In genomic region chr4:2860391-2861348, GRCh38 we compare ENCODE assay signal across 8 cellular contexts. TPM values are rescaled to one million over a fixed set of nuclear protein-coding genes. Genes with fewer than 3 reads are reported as not detected.
DNase-seq lines count a peak whose midpoint lies in the region; ATAC-seq and TF ChIP-seq lines count a peak whose summit lies in the region.

No MANE protein-coding gene starts in this region.

- peaks cover 13% of the 10 kb centered on the region for H3K36me3 Mint-ChIP-seq in CD8-positive, alpha-beta T cell
- H3K36me3 Mint-ChIP-seq in glutamatergic neuron (ENCODE audit: unreplicated experiment): no peaks in the 10 kb centered on the region
- peaks cover 21% of the 10 kb centered on the region for H3K36me3 Mint-ChIP-seq in nephron progenitor cell (ENCODE audit: low read depth)

- H3K27me3 Mint-ChIP-seq in CD8-positive, alpha-beta T cell (ENCODE audit: low read depth): no peaks in the 10 kb centered on the region
- no peaks in the 10 kb centered on the region for H3K27me3 Mint-ChIP-seq in glutamatergic neuron (ENCODE audit: unreplicated experiment)
- H3K27me3 Mint-ChIP-seq in nephron progenitor cell (ENCODE audit: low read depth, poor library complexity): no peaks in the 10 kb centered on the region

- H3K36me3 ChIP-seq in CD8-positive, alpha-beta T cell (ENCODE audit: insufficient read depth, low read length): no peaks in the 10 kb centered on the region
- no peaks in the 10 kb centered on the region for H3K36me3 ChIP-seq in colonic mucosa

- CTCF ChIA-PET in CD8-positive, alpha-beta T cell (lab: Charles Lee): interaction anchor here (0.7 to 1.9 kb wide), 3 partner anchors 19 to 328 kb away, joined by 3 to 6 read pairs (median 5); no protein-coding TSS in a partner anchor

- ATAC-seq in CD8-positive, alpha-beta T cell: no peak
- ATAC-seq in SK-N-SH treated with all-trans-retinoic acid at 6 μM for 48 hours (peak; percentile 75), HG03460 (IDR thresholded peaks at IDR 0.05; ENCODE audit: unreplicated experiment) (no peak)
- ATAC-seq in activated CD4-positive, CD25-positive, alpha-beta regulatory T cell treated with anti-CD3 and anti-CD28 coated beads, Interleukin-2, amount 50 U/mL, for 24 hours: no peak

- H3K4me3 ChIP-seq in CD8-positive, alpha-beta T cell (ENCODE audit: low read depth, low read length): no peak overlapping the region
- H3K4me3 ChIP-seq in colonic mucosa: no peak overlapping the region

- peaks cover 81% of the 10 kb centered on the region for H3K4me1 Mint-ChIP-seq in CD8-positive, alpha-beta T cell (ENCODE audit: low read depth)
- peaks cover 41% of the 10 kb centered on the region for H3K4me1 Mint-ChIP-seq in glutamatergic neuron (ENCODE audit: low read depth, unreplicated experiment)
- peaks cover 57% of the 10 kb centered on the region for H3K4me1 Mint-ChIP-seq in nephron progenitor cell

- intact Hi-C loops in CD8-positive, alpha-beta T cell (cut with DNase I, micrococcal nuclease): no loop called here
- intact Hi-C loops in colonic mucosa (cut with DNase I): no loop called here

- POLR2A ChIA-PET in CD8-positive, alpha-beta T cell (lab: Charles Lee): interaction anchor here (2.3 kb wide), 1 partner anchor 8 kb away, joined by 8 read pairs; no protein-coding TSS in a partner anchor

- TF ChIP-seq CTCF in CD8-positive, alpha-beta T cell (IDR thresholded peaks at IDR 0.05): no peak
- TF ChIP-seq CTCF in glutamatergic neuron (IDR thresholded peaks at IDR 0.05; ENCODE audit: partially characterized antibody, unreplicated experiment) (no peak), nephron progenitor cell (IDR thresholded peaks at IDR 0.05) (no peak), colonic mucosa (IDR thresholded peaks at IDR 0.05) (no peak)

- H3K9ac ChIP-seq in colonic mucosa (ENCODE audit: low read depth in 2 of 2, low read length in 2 of 2): no peak overlapping the region

- peak overlapping the region; percentile 64 for H3K27ac Mint-ChIP-seq in CD8-positive, alpha-beta T cell
- H3K27ac Mint-ChIP-seq in glutamatergic neuron (ENCODE audit: unreplicated experiment) (peak overlapping the region; percentile 59), nephron progenitor cell (peak overlapping the region; percentile 91)

- no peak overlapping the region for H3K27ac ChIP-seq in CD8-positive, alpha-beta T cell (ENCODE audit: low read depth, low read length)
- H3K27ac ChIP-seq in colonic mucosa: no peak overlapping the region

- no peaks in the 10 kb centered on the region for H3K27me3 ChIP-seq in CD8-positive, alpha-beta T cell (ENCODE audit: insufficient read depth, low read length)
- H3K27me3 ChIP-seq in colonic mucosa: no peaks in the 10 kb centered on the region

- no peak for DNase-seq in CD8-positive, alpha-beta T cell
- DNase-seq in glutamatergic neuron (no peak), nephron progenitor cell (no peak), colonic mucosa (no peak)
- no peak for DNase-seq in stimulated activated CD4-positive, alpha-beta T cell treated with anti-CD3 and anti-CD28 coated beads, Interleukin-2, amount 100 ng/mL, for 24 hours

- H3K4me1 ChIP-seq in CD8-positive, alpha-beta T cell (ENCODE audit: insufficient read depth, low read length): peaks cover 56% of the 10 kb centered on the region
- H3K4me1 ChIP-seq in colonic mucosa: peaks cover 49% of the 10 kb centered on the region

- no peaks in the 10 kb centered on the region for H3K9me3 ChIP-seq in CD8-positive, alpha-beta T cell (ENCODE audit: low read length)
- H3K9me3 ChIP-seq in colonic mucosa: no peaks in the 10 kb centered on the region

- H3K9me3 Mint-ChIP-seq in CD8-positive, alpha-beta T cell: no peaks in the 10 kb centered on the region
- H3K9me3 Mint-ChIP-seq in glutamatergic neuron (ENCODE audit: unreplicated experiment) (no peaks in the 10 kb centered on the region), nephron progenitor cell (peaks cover 5% of the 10 kb centered on the region)

- H3K4me3 Mint-ChIP-seq in CD8-positive, alpha-beta T cell: peak overlapping the region; percentile 6
- H3K4me3 Mint-ChIP-seq in glutamatergic neuron (ENCODE audit: unreplicated experiment) (peak overlapping the region; percentile 18), nephron progenitor cell (peak overlapping the region; percentile 8)

TF ChIP-seq in SK-N-SH treated with all-trans-retinoic acid at 6 μM for 48 hours, 23 proteins besides CTCF, POLR2A, EP300 and RAD21:
- TF ChIP-seq CSRNP3 (CRISPR knock-in tag; IDR thresholded peaks at IDR 0.05) (no peak), CREB5 (CRISPR knock-in tag; IDR thresholded peaks at IDR 0.05; ENCODE audit: low read depth) (no peak), RARB (CRISPR knock-in tag; IDR thresholded peaks at IDR 0.05) (no peak), ZNF70 (CRISPR knock-in tag; IDR thresholded peaks at IDR 0.05) (no peak), OSR1 (CRISPR knock-in tag; IDR thresholded peaks at IDR 0.05) (no peak), ZNF8 (CRISPR knock-in tag; IDR thresholded peaks at IDR 0.05) (no peak), ZNF565 (CRISPR knock-in tag; conservative IDR thresholded peaks at IDR 0.05; ENCODE audit: low read depth) (no peak), PATZ1 (CRISPR knock-in tag; IDR thresholded peaks at IDR 0.05; ENCODE audit: borderline replicate concordance) (no peak), SNAI2 (CRISPR knock-in tag; IDR thresholded peaks at IDR 0.05) (no peak), POU6F1 (CRISPR knock-in tag; IDR thresholded peaks at IDR 0.05; ENCODE audit: borderline replicate concordance, low read depth) (no peak), ISL1 (CRISPR knock-in tag; IDR thresholded peaks at IDR 0.05) (no peak)

RNA-seq across cellular contexts. Expression of gene ADD1, which starts 17.0 kb away (rescaled TPM):
- 100 to 1,000 TPM; 129 TPM for total RNA-seq in CD8-positive, alpha-beta T cell
- total RNA-seq in glutamatergic neuron (ENCODE audit: unreplicated experiment) (276 TPM), colonic mucosa (100 to 1,000 TPM; 223 to 233 TPM)
